ENCODE assay signal across 8 cellular contexts in the genomic region with DNA sequence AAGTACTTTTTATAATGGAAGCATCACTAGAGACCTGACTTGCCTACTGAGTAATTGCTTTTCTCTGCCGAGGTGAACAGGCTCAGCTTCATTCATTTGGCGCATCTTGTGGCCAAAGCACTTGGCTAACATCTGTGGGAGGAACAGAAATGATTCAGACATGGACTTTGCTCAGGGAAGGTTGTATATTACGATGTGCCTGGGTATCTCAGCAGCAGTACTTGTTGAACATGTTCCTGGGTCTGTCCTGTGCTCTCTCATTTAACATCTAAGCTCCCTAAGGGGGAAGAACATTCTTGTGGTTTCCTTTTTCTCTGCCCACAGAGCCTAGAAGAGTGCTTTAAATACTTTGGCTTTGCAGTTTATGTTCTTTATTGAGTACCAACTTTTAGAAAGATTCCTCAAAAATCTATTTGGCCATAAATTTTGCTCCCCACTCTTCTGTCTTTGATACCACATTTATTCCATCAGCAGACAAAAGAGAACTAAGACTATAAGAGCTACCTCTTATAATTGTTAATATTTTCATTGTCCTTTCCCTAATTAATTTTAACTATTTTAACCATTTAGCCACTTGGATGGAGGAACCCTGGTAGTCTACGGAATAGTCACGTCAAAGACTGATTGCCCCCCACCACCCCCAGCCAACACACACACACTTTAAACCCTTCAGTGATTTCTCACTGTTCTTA.
DNase-seq lines count a peak whose midpoint lies in the region; ATAC-seq and TF ChIP-seq lines count a peak whose summit lies in the region.

No MANE protein-coding gene starts in this region.

- no peak overlapping the region for H3K27ac ChIP-seq in RWPE1
- no peak overlapping the region for H3K27ac ChIP-seq in CD8-positive, alpha-beta T cell (ENCODE audit: low read depth, low read length)

- no peaks in the 10 kb centered on the region for H3K27me3 ChIP-seq in HAP-1 (ENCODE audit: low read depth)
- H3K27me3 ChIP-seq in CD8-positive, alpha-beta T cell (ENCODE audit: insufficient read depth, low read length): no peaks in the 10 kb centered on the region

- DNase-seq in GM10248 (ENCODE audit: extremely low spot score) (peak; percentile 33), RWPE1 (ENCODE audit: low spot score) (peak; percentile 7), kidney glomerular epithelial cell (lab: John Stamatoyannopoulos, UW) (peak; percentile 50), retina (no peak), HAP-1 (ENCODE audit: low spot score in 2 of 2) (no peak), HuH-7.5 (ENCODE audit: low spot score) (no peak)
- DNase-seq in CD8-positive, alpha-beta T cell: no peak

- no peaks in the 10 kb centered on the region for H3K9me3 Mint-ChIP-seq in CD8-positive, alpha-beta T cell

- in situ Hi-C loops in HAP-1 (cut with MboI; ENCODE audit: low sequenced_read_pairs): no loop called here

- no peak overlapping the region for H3K4me3 Mint-ChIP-seq in CD8-positive, alpha-beta T cell

- H3K27ac Mint-ChIP-seq in CD8-positive, alpha-beta T cell: no peak overlapping the region

- TF ChIP-seq CTCF in GM10248 (IDR thresholded peaks at IDR 0.05; ENCODE audit: control extremely low read depth, extremely low read depth, low read depth, missing control alignments): no peak
- no peak for TF ChIP-seq CTCF in RWPE1 (conservative IDR thresholded peaks at IDR 0.05; ENCODE audit: low read depth)
- TF ChIP-seq CTCF in CD8-positive, alpha-beta T cell (IDR thresholded peaks at IDR 0.05): no peak

- H3K9me3 ChIP-seq in HAP-1: no peaks in the 10 kb centered on the region
- no peaks in the 10 kb centered on the region for H3K9me3 ChIP-seq in CD8-positive, alpha-beta T cell (ENCODE audit: low read length)

- H3K36me3 Mint-ChIP-seq in CD8-positive, alpha-beta T cell: no peaks in the 10 kb centered on the region

- H3K36me3 ChIP-seq in HAP-1 (replicated peaks): no peaks in the 10 kb centered on the region
- no peaks in the 10 kb centered on the region for H3K36me3 ChIP-seq in CD8-positive, alpha-beta T cell (ENCODE audit: insufficient read depth, low read length)

- H3K4me1 Mint-ChIP-seq in CD8-positive, alpha-beta T cell (ENCODE audit: low read depth): peaks cover 22% of the 10 kb centered on the region

- POLR2A ChIA-PET in GM10248 (lab: Yijun Ruan, JAX) (no interaction called here), RWPE1 (lab: Yijun Ruan, JAX; ENCODE audit: low non-redundant PET) (no interaction called here)
- POLR2A ChIA-PET in CD8-positive, alpha-beta T cell (lab: Charles Lee): no interaction called here

- H3K4me3 ChIP-seq in HAP-1: no peak overlapping the region
- no peak overlapping the region for H3K4me3 ChIP-seq in CD8-positive, alpha-beta T cell (ENCODE audit: low read depth, low read length)

- ATAC-seq in HG02759 (IDR thresholded peaks at IDR 0.05; ENCODE audit: unreplicated experiment): peak; percentile 82
- ATAC-seq in CD8-positive, alpha-beta T cell: no peak

- intact Hi-C loops in CD8-positive, alpha-beta T cell (cut with DNase I, micrococcal nuclease): no loop called here

- CTCF ChIA-PET in GM10248 (lab: Yijun Ruan, JAX): interaction anchor here (0.7 to 2.0 kb wide), 4 partner anchors 10 to 212 kb away, joined by 3 to 6 read pairs (median 4); no protein-coding TSS in a partner anchor
- CTCF ChIA-PET in RWPE1 (lab: Yijun Ruan, JAX): interaction anchor here (0.6 kb wide), 2 partner anchors 226 to 587 kb away, joined by 4 read pairs; no protein-coding TSS in a partner anchor
- CTCF ChIA-PET in CD8-positive, alpha-beta T cell (lab: Charles Lee): no interaction called here

- H3K27me3 Mint-ChIP-seq in CD8-positive, alpha-beta T cell (ENCODE audit: low read depth): no peaks in the 10 kb centered on the region

- H3K4me1 ChIP-seq in HAP-1: no peaks in the 10 kb centered on the region
- H3K4me1 ChIP-seq in CD8-positive, alpha-beta T cell (ENCODE audit: insufficient read depth, low read length): peaks cover 20% of the 10 kb centered on the region

Comparison
In these comparisons a context has a peak if more than half of its experiments do, and no peak if none do; other contexts are left out.
1. DNase-seq: peak in GM10248 (single experiment), RWPE1 (single experiment) and kidney glomerular epithelial cell (single experiment); none in retina (single experiment), HAP-1 (0 of 2), HuH-7.5 (single experiment) and CD8-positive, alpha-beta T cell (0 of 7).